Comparison of ENCODE assay signal across 8 cellular contexts in genomic region chr10:102231357-102232318, GRCh38. TPM values are rescaled to one million over a fixed set of nuclear protein-coding genes. Genes with fewer than 3 reads are reported as not detected.
DNase-seq lines count a peak whose midpoint lies in the region; ATAC-seq, FAIRE-seq and TF ChIP-seq lines count a peak whose summit lies in the region.

No MANE protein-coding gene starts in this region.

- no peak overlapping the region for H3K23ac ChIP-seq in H1 (ENCODE audit: insufficient read length)

- no peak overlapping the region for H2BK15ac ChIP-seq in H1 (ENCODE audit: low read length)

- H3K79me2 ChIP-seq in H1 (ENCODE audit: control insufficient read depth in 1 of 2, insufficient read depth in 2 of 2, low read length in 2 of 2): no peaks in the 10 kb centered on the region

- H2BK120ac ChIP-seq in H1 (replicated peaks; ENCODE audit: low read depth, low read length): no peak overlapping the region

- TF ChIP-seq POLR2A in H1 (IDR thresholded peaks at IDR 0.05; ENCODE audit: control extremely low read depth in 1 of 2, low read depth in 2 of 2, low read length in 2 of 2): no peak
- TF ChIP-seq POLR2A in H54 (IDR thresholded peaks at IDR 0.05; ENCODE audit: low read depth, low read length): no peak

- H3K9me3 ChIP-seq in H1 (ENCODE audit: insufficient read depth in 2 of 2, low read depth in 1 of 2, low read length in 1 of 2) (peaks cover 2% of the 10 kb centered on the region in 2 experiments; a peak in 1 of 4 replicates), thymus (ENCODE audit: control insufficient read depth) (no peaks in the 10 kb centered on the region)

- H3K23me2 ChIP-seq in H1 (ENCODE audit: low read depth, low read length): peaks cover 9% of the 10 kb centered on the region; the same call in 1 of the 2 replicates

- FAIRE-seq in H1 (lab: Jason Lieb, UNC) (no peak), H54 (lab: Jason Lieb, UNC) (no peak)

- H4K91ac ChIP-seq in H1 (replicated peaks; ENCODE audit: insufficient read length, low read length): no peak overlapping the region

- 27% methylated on average over 53 of the region's 76 CpGs; no CpG with 5 or more reads in 1 of the 2 experiments for WGBS in H1 (ENCODE audit: extremely low coverage in 1 of 2, insufficient coverage in 1 of 2, insufficient read length in 1 of 2, insufficient replicate concordance in 2 of 2, low coverage in 1 of 2, low lambda C conversion rate in 2 of 2, missing lambda C conversion rate in 1 of 2), 2 experiments
- WGBS in thymus: 14% methylated on average over 76 of the region's 76 CpGs

- H3K4me3 ChIP-seq in GM08714 (ENCODE audit: low read length) (peak overlapping the region; percentile 43; the same call in 1 of the 2 replicates), H1 (ENCODE audit: extremely low read depth in 1 of 4, insufficient read depth in 2 of 4, low read depth in 3 of 4, low read length in 4 of 4) (peak overlapping the region; percentile 33 to 67 (median 41)), thymus (ENCODE audit: low read length) (peak overlapping the region; percentile 44)

- peak overlapping the region; percentile 76 to 88 (median 82) for H3K4me3 Mint-ChIP-seq in naive B cell

- H3K36me3 ChIP-seq in H1 (ENCODE audit: control insufficient read depth in 2 of 4, insufficient read depth in 4 of 4, low read length in 3 of 4): no peaks in the 10 kb centered on the region
- H3K36me3 ChIP-seq in thymus (ENCODE audit: control insufficient read depth, insufficient read depth): no peaks in the 10 kb centered on the region

- H3K14ac ChIP-seq in H1 (ENCODE audit: insufficient read length): no peak overlapping the region

- peak; percentile 57 to 59 for ATAC-seq in naive B cell (ENCODE audit: low read depth in 2 of 2)
- ATAC-seq in GM19463 (IDR thresholded peaks at IDR 0.05; ENCODE audit: unreplicated experiment): no peak

- H3K4ac ChIP-seq in H1 (replicated peaks; ENCODE audit: insufficient read length, low read depth, low read length): no peak overlapping the region

- H2BK5ac ChIP-seq in H1 (ENCODE audit: low read depth, low read length): no peak overlapping the region

- DNase-seq in NCI-H1694 (lab: John Stamatoyannopoulos, UW): peak; percentile 15
- peak; percentile 84 to 86 for DNase-seq in activated CD4-positive, alpha-beta T cell treated with anti-CD3 and anti-CD28 coated beads, Interleukin-2, amount 50 U/mL, for 48 hours
- DNase-seq in H1 (ENCODE audit: low read depth in 1 of 2, low spot score in 2 of 2): peak in 1 of 2 experiments; percentile 94
- DNase-seq in naive B cell: peak; percentile 58
- DNase-seq in H54 (ENCODE audit: insufficient read length, low spot score): no peak

- H3K4me1 Mint-ChIP-seq in naive B cell: peaks cover 9 to 40% (median 21%) of the 10 kb centered on the region in 3 donors

- CTCF ChIA-PET in H1 (lab: Charles Lee; ENCODE audit: partially characterized antibody): interaction anchor here (0.7 to 24.6 kb wide), 45 partner anchors 8 to 388 kb away, joined by 3 to 862 read pairs (median 6); partner anchors contain the start of genes FBXL15, GBF1, KCNIP2 and NFKB2

- H3K27me3 ChIP-seq in H1 (replicated peaks in 1 of 4; ENCODE audit: control insufficient read depth in 3 of 4, extremely low read depth in 1 of 4, insufficient read depth in 3 of 4, low read length in 3 of 4): peaks cover 33 to 93% (median 80%) of the 10 kb centered on the region in 4 experiments
- H3K27me3 ChIP-seq in thymus (ENCODE audit: control insufficient read depth, insufficient read depth): peaks cover 62% of the 10 kb centered on the region

- no peak overlapping the region for H3K56ac ChIP-seq in H1 (replicated peaks; ENCODE audit: insufficient read length, low read depth, low read length)

- peaks cover 2 to 10% of the 10 kb centered on the region in 2 experiments for H4K20me1 ChIP-seq in H1 (replicated peaks in 1 of 2; ENCODE audit: control insufficient read depth in 1 of 2, insufficient read depth in 2 of 2, low read length in 2 of 2)

- H3K36me3 Mint-ChIP-seq in naive B cell: no peaks in the 10 kb centered on the region

- peak overlapping the region; percentile 7 to 88 for H3K4me2 ChIP-seq in H1 (ENCODE audit: insufficient read depth in 1 of 2, low read depth in 2 of 2, low read length in 2 of 2)

- H3K27ac ChIP-seq in H1 (ENCODE audit: low read depth, low read length): no peak overlapping the region
- H3K27ac ChIP-seq in thymus (ENCODE audit: low read depth): no peak overlapping the region

- TF ChIP-seq EP300 in H1 (IDR thresholded peaks at IDR 0.05; ENCODE audit: borderline replicate concordance in 1 of 2, low read depth in 2 of 2, low read length in 2 of 2): no peak

- TF ChIP-seq RAD21 in H1 (IDR thresholded peaks at IDR 0.05 in 1 of 2, conservative IDR thresholded peaks at IDR 0.05 in 1 of 2; ENCODE audit: low read depth in 2 of 2, low read length in 2 of 2): peak; percentile 69 to 83

- H4K5ac ChIP-seq in H1 (ENCODE audit: insufficient read length, low read depth, low read length): no peak overlapping the region

- no peak overlapping the region for H2BK12ac ChIP-seq in H1 (ENCODE audit: low read depth, low read length)

- peak; percentile 91 to 92 (median 92) for TF ChIP-seq CTCF in H1 (IDR thresholded peaks at IDR 0.05; ENCODE audit: control extremely low read depth in 1 of 3, insufficient read depth in 1 of 3, low read depth in 1 of 3, low read length in 3 of 3)

- no peak overlapping the region for H3K9ac ChIP-seq in H1 (replicated peaks in 1 of 4; ENCODE audit: extremely low read depth in 1 of 4, low read depth in 3 of 4, low read length in 3 of 4)

- no peaks in the 10 kb centered on the region for H3K9me3 Mint-ChIP-seq in naive B cell

- peak overlapping the region; percentile 47; the same call in 1 of the 2 replicates for H4K8ac ChIP-seq in H1 (ENCODE audit: extremely low read depth, insufficient read depth, low read length)

- no peak overlapping the region for H2AFZ ChIP-seq in H1 (ENCODE audit: low read length)

- no peak overlapping the region for H3K18ac ChIP-seq in H1 (ENCODE audit: extremely low read depth, low read length)

- H3K79me1 ChIP-seq in H1 (ENCODE audit: low read depth, low read length): no peaks in the 10 kb centered on the region

- peaks cover 0 to 16% (median 1%) of the 10 kb centered on the region in 4 experiments; a peak in 2 of 7 replicates for H3K4me1 ChIP-seq in H1 (replicated peaks in 1 of 4; ENCODE audit: control insufficient read depth in 3 of 4, insufficient read depth in 4 of 4, low read length in 3 of 4)
- peaks cover 15% of the 10 kb centered on the region for H3K4me1 ChIP-seq in thymus (ENCODE audit: control insufficient read depth, insufficient read depth, low read length)

- peak overlapping the region in 2 of 6 donors; percentile 21 to 22 for H3K27ac Mint-ChIP-seq in naive B cell

- no peak overlapping the region for H2BK20ac ChIP-seq in H1 (ENCODE audit: low read length)

- POLR2A ChIA-PET in H1 (lab: Charles Lee; ENCODE audit: partially characterized antibody): interaction anchor here (0.6 to 3.1 kb wide), 12 partner anchors 9 to 190 kb away, joined by 3 to 15 read pairs (median 4); partner anchors contain the start of genes FBXL15, GBF1, NFKB2 and PITX3

- H2AK5ac ChIP-seq in H1 (ENCODE audit: low read depth, low read length): no peak overlapping the region

- H3K27me3 Mint-ChIP-seq in naive B cell: peaks cover 48 to 93% (median 69%) of the 10 kb centered on the region in 3 donors

TF ChIP-seq in H1, 55 proteins besides CTCF, POLR2A, EP300 and RAD21 (continues in another document):
- 0 out of 2 replicates have a peak, but pooled peaks have one; percentile 54 for TF ChIP-seq FOSL1 (IDR thresholded peaks at IDR 0.05; ENCODE audit: insufficient read depth, low read depth, low read length)
- no peak for TF ChIP-seq NANOG (IDR thresholded peaks at IDR 0.05; ENCODE audit: insufficient read depth, low read depth, low read length, poor library complexity, severe bottlenecking)
- TF ChIP-seq SAP30 (IDR thresholded peaks at IDR 0.05; ENCODE audit: insufficient read depth, insufficient replicate concordance, low read length): no peak

RNA-seq across cellular contexts. Expression of gene ELOVL3, which starts 5.5 kb away (rescaled TPM):
- total RNA-seq in H1 (2021; fragmentation: NEBNext Ultra II Directional; extraction: Animal tissue kit (Norgen Biotek cat#: 25700)): 0.31 TPM in 1 of 2 replicates, not detected in the other
- 0.19 and 0.27 TPM in 2 replicates for polyA plus RNA-seq in H1 (2011; rRNA removed)
- 0.30 TPM for polyA plus RNA-seq in H1 (2011; cell fraction: cytosol; rRNA removed)
- 0.13 TPM for polyA plus RNA-seq in H1 (2011; cell fraction: nucleus; rRNA removed)
- polyA plus RNA-seq in H1 (2012, experiment 1 of 2): 0.13 to 0.27 TPM (median 0.19 TPM) in 3 of 4 replicates, not detected in the other
- not detected for polyA plus RNA-seq in H1 (2012, experiment 2 of 2)
- polyA plus RNA-seq in H1 (2013, experiment 1 of 2): 0.22 TPM
- 0.22 TPM for polyA plus RNA-seq in H1 (2013, experiment 2 of 2)
- polyA minus RNA-seq in H1 (2011; rRNA and poly(A)+ RNA removed): 0.32 TPM in 1 of 2 replicates, not detected in the other
- polyA minus RNA-seq in H1 (2011; cell fraction: cytosol; rRNA and poly(A)+ RNA removed): not detected
- polyA minus RNA-seq in H1 (2011; cell fraction: nucleus; rRNA and poly(A)+ RNA removed): 0.60 TPM
- polyA plus RNA-seq in naive B cell (ENCODE audit: low read depth in 6 of 6): not detected
- polyA plus RNA-seq in thymus: 0.48 TPM

RNA-seq across cellular contexts. Expression of gene PITX3, which starts 9.7 kb away (rescaled TPM):
- total RNA-seq in H1 (2021; fragmentation: NEBNext Ultra II Directional; extraction: Animal tissue kit (Norgen Biotek cat#: 25700)): 0.41 and 0.54 TPM in 2 replicates
- polyA plus RNA-seq in H1 (2011; rRNA removed) (0.18 and 0.22 TPM in 2 replicates), naive B cell (ENCODE audit: low read depth in 6 of 6) (not detected), thymus (0.02 TPM)
- 0.18 TPM for polyA plus RNA-seq in H1 (2011; cell fraction: cytosol; rRNA removed)
- polyA plus RNA-seq in H1 (2011; cell fraction: nucleus; rRNA removed): 0.09 TPM
- polyA plus RNA-seq in H1 (2012, experiment 1 of 2): 0.11 to 0.21 TPM (median 0.17 TPM) in 3 of 4 replicates, not detected in the other
- polyA plus RNA-seq in H1 (2012, experiment 2 of 2): not detected
- polyA plus RNA-seq in H1 (2013, experiment 1 of 2): 0.24 TPM
- 0.20 TPM for polyA plus RNA-seq in H1 (2013, experiment 2 of 2)
- not detected in 2 replicates for polyA minus RNA-seq in H1 (2011; rRNA and poly(A)+ RNA removed)
- polyA minus RNA-seq in H1 (2011; cell fraction: cytosol; rRNA and poly(A)+ RNA removed): not detected
- polyA minus RNA-seq in H1 (2011; cell fraction: nucleus; rRNA and poly(A)+ RNA removed): not detected

RNA-seq across cellular contexts. Expression of gene GBF1, which starts 13.7 kb away (rescaled TPM):
- total RNA-seq in H1 (2021; fragmentation: NEBNext Ultra II Directional; extraction: Animal tissue kit (Norgen Biotek cat#: 25700)): 24.4 and 25.5 TPM in 2 replicates
- polyA plus RNA-seq in H1 (2011; rRNA removed) (11.0 and 16.3 TPM in 2 replicates), naive B cell (ENCODE audit: low read depth in 6 of 6) (10 to 100 TPM in 1 of 6 donors, 1 to 10 TPM in 5; 3.9 to 14.8 (median 6.2) TPM), thymus (11.1 TPM)
- 9.0 TPM for polyA plus RNA-seq in H1 (2011; cell fraction: cytosol; rRNA removed)
- 29.0 TPM for polyA plus RNA-seq in H1 (2011; cell fraction: nucleus; rRNA removed)
- polyA plus RNA-seq in H1 (2012, experiment 1 of 2): 18.5 to 21.7 TPM (median 19.9 TPM) in 4 replicates
- polyA plus RNA-seq in H1 (2012, experiment 2 of 2): 8.4 TPM
- 11.0 TPM for polyA plus RNA-seq in H1 (2013, experiment 1 of 2)
- polyA plus RNA-seq in H1 (2013, experiment 2 of 2): 9.6 TPM
- 39.8 and 41.2 TPM in 2 replicates for polyA minus RNA-seq in H1 (2011; rRNA and poly(A)+ RNA removed)
- polyA minus RNA-seq in H1 (2011; cell fraction: cytosol; rRNA and poly(A)+ RNA removed): 21.5 TPM
- polyA minus RNA-seq in H1 (2011; cell fraction: nucleus; rRNA and poly(A)+ RNA removed): 26.0 TPM
